Comparison of ENCODE assay signal across 8 cellular contexts in the genomic region with DNA sequence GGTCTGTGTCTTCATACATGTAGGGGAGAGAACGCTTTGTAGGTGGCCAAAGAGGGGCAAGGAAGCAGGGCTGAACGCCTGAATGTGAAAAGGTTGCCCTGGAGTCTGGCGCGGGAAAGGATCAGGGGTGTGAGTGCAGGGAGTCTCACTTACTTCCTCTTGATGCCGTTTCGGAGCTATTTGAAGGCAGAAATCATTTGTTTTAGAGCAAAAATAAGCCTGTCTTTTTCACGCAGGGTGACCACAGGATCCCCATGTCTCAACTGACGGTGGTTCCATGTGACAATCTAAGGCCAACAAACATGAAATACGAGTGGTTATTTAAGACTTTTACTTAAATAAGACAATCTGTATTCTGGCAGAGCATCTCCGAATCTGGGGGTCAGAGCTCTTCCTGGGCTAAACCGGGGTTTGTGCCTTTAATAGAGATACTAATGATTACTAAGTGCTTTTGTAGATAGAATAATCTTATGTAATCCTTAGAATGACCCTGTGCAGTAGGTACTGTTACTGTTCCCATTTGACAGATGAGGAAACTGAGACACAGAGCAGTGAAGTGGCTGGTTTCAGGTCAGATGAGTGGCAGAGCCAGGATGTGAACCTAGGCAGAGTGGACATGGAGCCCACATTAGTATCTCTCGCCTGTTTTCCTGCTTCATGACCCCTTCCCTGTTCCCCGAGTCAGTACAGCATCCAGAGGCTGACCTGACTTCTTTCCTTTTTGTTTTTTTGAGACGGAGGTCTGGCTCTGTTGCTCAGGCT. TPM values are rescaled to one million over a fixed set of nuclear protein-coding genes. Genes with fewer than 3 reads are reported as not detected.
DNase-seq lines count a peak whose midpoint lies in the region; ATAC-seq and TF ChIP-seq lines count a peak whose summit lies in the region.

No MANE protein-coding gene starts in this region.

- H3K27me3 ChIP-seq in SJCRH30 (no peaks in the 10 kb centered on the region), iPS-20b (ENCODE audit: insufficient read depth, low read length) (peaks cover 11% of the 10 kb centered on the region)

- TF ChIP-seq CTCF in AG04449 (IDR thresholded peaks at IDR 0.05; ENCODE audit: insufficient read depth, low read length, missing control alignments) = no peak

- H3K4me1 ChIP-seq in SJCRH30 (no peaks in the 10 kb centered on the region), iPS-20b (ENCODE audit: insufficient read depth, low read length) (peaks cover 10% of the 10 kb centered on the region; the same call in 1 of the 2 replicates)

- H3K4me3 ChIP-seq in AG04449 (ENCODE audit: low read depth, low read length) (peak overlapping the region; percentile 65), SJCRH30 (peak overlapping the region; percentile 82), iPS-20b (ENCODE audit: low read length) (peak overlapping the region; percentile 91)

- H3K36me3 ChIP-seq in SJCRH30 (no peaks in the 10 kb centered on the region), iPS-20b (ENCODE audit: insufficient read depth, low read depth, low read length) (no peaks in the 10 kb centered on the region)

- CTCF ChIA-PET in AG04449 (lab: Yijun Ruan, JAX) = interaction anchor here (0.8 kb wide), 1 partner anchor 65 kb away, joined by 3 read pairs; no protein-coding TSS in a partner anchor

- no peak for DNase-seq in AG04449 (ENCODE audit: low read depth, low spot score)
- DNase-seq in SJCRH30 = no peak
- DNase-seq in NCI-H510A (lab: John Stamatoyannopoulos, UW) = no peak
- DNase-seq in NCI-H2196 treated with DMSO at 0.1 percent for 48 hours (lab: John Stamatoyannopoulos, UW; ENCODE audit: unreplicated experiment) = no peak
- no peak for DNase-seq in HPDE6-E6E7 (ENCODE audit: extremely low spot score)

- peak overlapping the region; percentile 90; the same call in 1 of the 2 replicates for H3K9ac ChIP-seq in iPS-20b (ENCODE audit: low read depth, low read length)

- no peak for ATAC-seq in HG03520 (IDR thresholded peaks at IDR 0.05; ENCODE audit: unreplicated experiment)

- no peak overlapping the region for H3K27ac ChIP-seq in SJCRH30
- H3K27ac ChIP-seq in iPS-20b (ENCODE audit: low read length) = no peak overlapping the region

- peak; percentile 32 for TF ChIP-seq POLR2A in GM19099 (IDR thresholded peaks at IDR 0.05; ENCODE audit: extremely low read depth, insufficient read length, low read depth)

- POLR2A ChIA-PET in AG04449 (lab: Yijun Ruan, JAX) = no interaction called here

- H3K9me3 ChIP-seq in SJCRH30 (replicated peaks) (no peaks in the 10 kb centered on the region), iPS-20b (ENCODE audit: insufficient read depth, low read depth, low read length) (no peaks in the 10 kb centered on the region)

RNA-seq across cellular contexts. Expression of a gene that starts 1.9 kb away (rescaled TPM):
- total RNA-seq in SJCRH30 (2014; rRNA removed; shearing (Covaris generic)) = 20.7 and 21.9 TPM in 2 replicates

RNA-seq across cellular contexts. Expression of a gene that starts 6.5 kb away (rescaled TPM):
- total RNA-seq in SJCRH30 (2014; rRNA removed; shearing (Covaris generic)) = 25.3 and 25.5 TPM in 2 replicates
